ENCODE assay signal across 10 cellular contexts in the genomic region with DNA sequence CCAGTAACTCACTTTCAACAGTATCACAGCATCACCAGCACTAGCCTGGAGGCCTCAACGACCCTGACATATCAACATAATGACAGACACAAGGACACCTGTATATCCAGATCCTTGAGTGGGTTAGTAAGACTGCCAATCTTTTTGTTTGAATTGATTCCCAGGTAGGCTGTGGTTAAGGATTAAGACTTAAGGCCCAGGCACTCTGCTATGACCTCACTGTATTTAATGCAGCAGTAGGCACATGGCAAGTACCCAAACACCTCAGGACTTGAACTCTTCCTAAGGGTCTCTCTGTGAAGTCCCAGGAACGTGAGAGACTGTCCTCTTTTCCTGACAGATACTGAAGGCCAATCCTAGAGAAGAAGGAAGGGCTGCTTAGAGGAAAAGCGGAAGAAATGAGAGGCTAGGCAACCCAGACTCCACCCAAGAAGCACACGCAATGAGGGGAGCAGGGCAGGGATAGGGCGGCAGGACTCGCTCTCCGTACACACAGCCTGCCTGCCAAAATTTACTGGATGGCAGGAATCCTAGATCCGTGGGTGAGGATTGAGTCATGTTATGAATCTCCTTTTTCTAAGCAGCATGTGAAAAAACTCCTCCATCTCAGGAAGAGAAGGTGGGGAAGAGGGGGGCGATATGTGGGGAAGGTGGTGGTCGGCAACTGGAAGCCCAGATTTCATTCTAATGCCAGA.
DNase-seq lines count a peak whose midpoint lies in the region; ATAC-seq and TF ChIP-seq lines count a peak whose summit lies in the region.
"Had no signal": no experiment of that assay in that cellular context is flagged by ENCODE, and none has a peak within 500 bp of the region (broad histone marks: within the 10 kb centered on the region; RNA-seq: fewer than 3 reads in every experiment).

No MANE protein-coding gene starts in this region.

- TF ChIP-seq CTCF in WTC11 (IDR thresholded peaks at IDR 0.05) = no peak

- peak overlapping the region; percentile 32 for H3K4me3 ChIP-seq in rectal smooth muscle tissue (ENCODE audit: low read length)
- no peak overlapping the region for H3K4me3 ChIP-seq in naive thymus-derived CD4-positive, alpha-beta T cell (ENCODE audit: low read length)

- no peaks in the 10 kb centered on the region for H3K27me3 ChIP-seq in rectal smooth muscle tissue (ENCODE audit: control insufficient read depth, insufficient read depth, low read length)
- H3K27me3 ChIP-seq in naive thymus-derived CD4-positive, alpha-beta T cell (ENCODE audit: control insufficient read depth in 2 of 2, insufficient read depth in 2 of 2, low read length in 2 of 2) = no peaks in the 10 kb centered on the region

- no peaks in the 10 kb centered on the region for H3K36me3 Mint-ChIP-seq in WTC11
- peaks cover 0 to 40% (median 5%) of the 10 kb centered on the region in 5 donors for H3K36me3 Mint-ChIP-seq in naive thymus-derived CD4-positive, alpha-beta T cell

- peaks cover 38% of the 10 kb centered on the region for H3K4me1 ChIP-seq in rectal smooth muscle tissue (ENCODE audit: control insufficient read depth, insufficient read depth, low read length)
- H3K4me1 ChIP-seq in naive thymus-derived CD4-positive, alpha-beta T cell (ENCODE audit: control insufficient read depth in 2 of 2, insufficient read depth in 2 of 2, low read length in 2 of 2) = no peaks in the 10 kb centered on the region

- peaks cover 49% of the 10 kb centered on the region for H3K4me1 Mint-ChIP-seq in WTC11
- H3K4me1 Mint-ChIP-seq in naive thymus-derived CD4-positive, alpha-beta T cell = peaks cover 0 to 12% (median 0%) of the 10 kb centered on the region in 7 donors

- H3K9me3 ChIP-seq in naive thymus-derived CD4-positive, alpha-beta T cell (ENCODE audit: control insufficient read depth in 2 of 3, low read length in 3 of 3) = no peaks in the 10 kb centered on the region

- no peaks in the 10 kb centered on the region for H3K27me3 Mint-ChIP-seq in WTC11 (ENCODE audit: low read depth)
- no peaks in the 10 kb centered on the region for H3K27me3 Mint-ChIP-seq in naive thymus-derived CD4-positive, alpha-beta T cell

- H3K27ac Mint-ChIP-seq in WTC11 = no peak overlapping the region
- H3K27ac Mint-ChIP-seq in naive thymus-derived CD4-positive, alpha-beta T cell = no peak overlapping the region
- H3K27ac Mint-ChIP-seq: T-helper 1 cell treated with Interleukin-12 subunit alpha and Interleukin-12 subunit beta and Interleukin-4 antibody, amounts not matched to agents 30 μg/mL and 1 μg/mL, for 36 hours had no signal

- no peaks in the 10 kb centered on the region for H3K36me3 ChIP-seq in rectal smooth muscle tissue (ENCODE audit: control insufficient read depth, insufficient read depth, low read length)
- H3K36me3 ChIP-seq in naive thymus-derived CD4-positive, alpha-beta T cell (ENCODE audit: control insufficient read depth in 2 of 3, insufficient read depth in 3 of 3, low read length in 3 of 3) = no peaks in the 10 kb centered on the region

- CTCF ChIA-PET in WTC11 (lab: Charles Lee) = no interaction called here
- CTCF ChIA-PET in naive thymus-derived CD4-positive, alpha-beta T cell (lab: Charles Lee) = no interaction called here

- peak; percentile 43 for DNase-seq in DMS79 treated with DMSO at 0.1 percent for 48 hours (lab: John Stamatoyannopoulos, UW)
- no peak for DNase-seq in WTC11 (ENCODE audit: low spot score)
- DNase-seq in Right ventricle myocardium superior = peak; percentile 72
- no peak for DNase-seq in NCI-H526 treated with DMSO at 0.1 percent for 48 hours (lab: John Stamatoyannopoulos, UW)
- no peak for DNase-seq in GF-D8 (lab: John Stamatoyannopoulos, UW)
- DNase-seq in naive thymus-derived CD4-positive, alpha-beta T cell = no peak
- DNase-seq: foreskin melanocyte had no signal

- no peak overlapping the region for H3K9ac ChIP-seq in rectal smooth muscle tissue (ENCODE audit: low read length)

- intact Hi-C loops in Right ventricle myocardium superior (cut with DNase I) = no loop called here
- intact Hi-C loops in naive thymus-derived CD4-positive, alpha-beta T cell (cut with micrococcal nuclease) = no loop called here

- peak overlapping the region; percentile 70 for H3K27ac ChIP-seq in rectal smooth muscle tissue (ENCODE audit: low read depth, low read length)
- no peak overlapping the region for H3K27ac ChIP-seq in naive thymus-derived CD4-positive, alpha-beta T cell (ENCODE audit: low read depth, low read length)

- H3K9me3 Mint-ChIP-seq in WTC11 = no peaks in the 10 kb centered on the region
- H3K9me3 Mint-ChIP-seq in naive thymus-derived CD4-positive, alpha-beta T cell = no peaks in the 10 kb centered on the region
- H3K9me3 Mint-ChIP-seq: T-helper 1 cell treated with Interleukin-12 subunit alpha and Interleukin-12 subunit beta and Interleukin-4 antibody, amounts not matched to agents 30 μg/mL and 1 μg/mL, for 36 hours had no signal

- no peak overlapping the region for H3K4me3 Mint-ChIP-seq in WTC11
- H3K4me3 Mint-ChIP-seq in naive thymus-derived CD4-positive, alpha-beta T cell = no peak overlapping the region
- H3K4me3 Mint-ChIP-seq: T-helper 1 cell treated with Interleukin-12 subunit alpha and Interleukin-12 subunit beta and Interleukin-4 antibody, amounts not matched to agents 30 μg/mL and 1 μg/mL, for 36 hours had no signal

- POLR2A ChIA-PET in WTC11 (lab: Charles Lee) = no interaction called here
- POLR2A ChIA-PET in naive thymus-derived CD4-positive, alpha-beta T cell (lab: Charles Lee) = no interaction called here

- ATAC-seq in WTC11 (peak; percentile 21; the same call in 1 of the 2 replicates), Right ventricle myocardium superior (ENCODE audit: poor library complexity) (peak; percentile 89), GM18867 (IDR thresholded peaks at IDR 0.05; ENCODE audit: unreplicated experiment) (no peak)
- no peak for ATAC-seq in naive thymus-derived CD4-positive, alpha-beta T cell

TF ChIP-seq in WTC11, 78 proteins besides CTCF, POLR2A, EP300 and RAD21 (continues in another document):
- TF ChIP-seq, protein P1, sequence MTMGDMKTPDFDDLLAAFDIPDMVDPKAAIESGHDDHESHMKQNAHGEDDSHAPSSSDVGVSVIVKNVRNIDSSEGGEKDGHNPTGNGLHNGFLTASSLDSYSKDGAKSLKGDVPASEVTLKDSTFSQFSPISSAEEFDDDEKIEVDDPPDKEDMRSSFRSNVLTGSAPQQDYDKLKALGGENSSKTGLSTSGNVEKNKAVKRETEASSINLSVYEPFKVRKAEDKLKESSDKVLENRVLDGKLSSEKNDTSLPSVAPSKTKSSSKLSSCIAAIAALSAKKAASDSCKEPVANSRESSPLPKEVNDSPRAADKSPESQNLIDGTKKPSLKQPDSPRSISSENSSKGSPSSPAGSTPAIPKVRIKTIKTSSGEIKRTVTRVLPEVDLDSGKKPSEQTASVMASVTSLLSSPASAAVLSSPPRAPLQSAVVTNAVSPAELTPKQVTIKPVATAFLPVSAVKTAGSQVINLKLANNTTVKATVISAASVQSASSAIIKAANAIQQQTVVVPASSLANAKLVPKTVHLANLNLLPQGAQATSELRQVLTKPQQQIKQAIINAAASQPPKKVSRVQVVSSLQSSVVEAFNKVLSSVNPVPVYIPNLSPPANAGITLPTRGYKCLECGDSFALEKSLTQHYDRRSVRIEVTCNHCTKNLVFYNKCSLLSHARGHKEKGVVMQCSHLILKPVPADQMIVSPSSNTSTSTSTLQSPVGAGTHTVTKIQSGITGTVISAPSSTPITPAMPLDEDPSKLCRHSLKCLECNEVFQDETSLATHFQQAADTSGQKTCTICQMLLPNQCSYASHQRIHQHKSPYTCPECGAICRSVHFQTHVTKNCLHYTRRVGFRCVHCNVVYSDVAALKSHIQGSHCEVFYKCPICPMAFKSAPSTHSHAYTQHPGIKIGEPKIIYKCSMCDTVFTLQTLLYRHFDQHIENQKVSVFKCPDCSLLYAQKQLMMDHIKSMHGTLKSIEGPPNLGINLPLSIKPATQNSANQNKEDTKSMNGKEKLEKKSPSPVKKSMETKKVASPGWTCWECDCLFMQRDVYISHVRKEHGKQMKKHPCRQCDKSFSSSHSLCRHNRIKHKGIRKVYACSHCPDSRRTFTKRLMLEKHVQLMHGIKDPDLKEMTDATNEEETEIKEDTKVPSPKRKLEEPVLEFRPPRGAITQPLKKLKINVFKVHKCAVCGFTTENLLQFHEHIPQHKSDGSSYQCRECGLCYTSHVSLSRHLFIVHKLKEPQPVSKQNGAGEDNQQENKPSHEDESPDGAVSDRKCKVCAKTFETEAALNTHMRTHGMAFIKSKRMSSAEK (CRISPR knock-in tag; IDR thresholded peaks at IDR 0.05; ENCODE audit: borderline replicate concordance) = no peak
- TF ChIP-seq, protein P2, sequence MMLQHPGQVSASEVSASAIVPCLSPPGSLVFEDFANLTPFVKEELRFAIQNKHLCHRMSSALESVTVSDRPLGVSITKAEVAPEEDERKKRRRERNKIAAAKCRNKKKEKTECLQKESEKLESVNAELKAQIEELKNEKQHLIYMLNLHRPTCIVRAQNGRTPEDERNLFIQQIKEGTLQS (CRISPR knock-in tag; conservative IDR thresholded peaks at IDR 0.05) = no peak
- TF ChIP-seq TEAD4 (CRISPR knock-in tag; IDR thresholded peaks at IDR 0.05) = no peak
- no peak for TF ChIP-seq MLX (CRISPR knock-in tag; IDR thresholded peaks at IDR 0.05)
- no peak for TF ChIP-seq ATF1 (CRISPR knock-in tag; IDR thresholded peaks at IDR 0.05)
- TF ChIP-seq, protein P3, sequence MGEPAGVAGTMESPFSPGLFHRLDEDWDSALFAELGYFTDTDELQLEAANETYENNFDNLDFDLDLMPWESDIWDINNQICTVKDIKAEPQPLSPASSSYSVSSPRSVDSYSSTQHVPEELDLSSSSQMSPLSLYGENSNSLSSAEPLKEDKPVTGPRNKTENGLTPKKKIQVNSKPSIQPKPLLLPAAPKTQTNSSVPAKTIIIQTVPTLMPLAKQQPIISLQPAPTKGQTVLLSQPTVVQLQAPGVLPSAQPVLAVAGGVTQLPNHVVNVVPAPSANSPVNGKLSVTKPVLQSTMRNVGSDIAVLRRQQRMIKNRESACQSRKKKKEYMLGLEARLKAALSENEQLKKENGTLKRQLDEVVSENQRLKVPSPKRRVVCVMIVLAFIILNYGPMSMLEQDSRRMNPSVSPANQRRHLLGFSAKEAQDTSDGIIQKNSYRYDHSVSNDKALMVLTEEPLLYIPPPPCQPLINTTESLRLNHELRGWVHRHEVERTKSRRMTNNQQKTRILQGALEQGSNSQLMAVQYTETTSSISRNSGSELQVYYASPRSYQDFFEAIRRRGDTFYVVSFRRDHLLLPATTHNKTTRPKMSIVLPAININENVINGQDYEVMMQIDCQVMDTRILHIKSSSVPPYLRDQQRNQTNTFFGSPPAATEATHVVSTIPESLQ (CRISPR knock-in tag; IDR thresholded peaks at IDR 0.05) = no peak

Comparison
In these comparisons a context has a peak if more than half of its experiments do, and no peak if none do; other contexts are left out.
1. DNase-seq: peak in DMS79 treated with DMSO at 0.1 percent for 48 hours (single experiment) and Right ventricle myocardium superior (single experiment); none in WTC11 (single experiment), NCI-H526 treated with DMSO at 0.1 percent for 48 hours (single experiment), GF-D8 (single experiment) and naive thymus-derived CD4-positive, alpha-beta T cell (0 of 9).
2. ATAC-seq: peak in WTC11 (single experiment) and Right ventricle myocardium superior (single experiment); none in GM18867 (single experiment) and naive thymus-derived CD4-positive, alpha-beta T cell (single experiment).